ENCODE assay signal across 13 cellular contexts in the genomic region with DNA sequence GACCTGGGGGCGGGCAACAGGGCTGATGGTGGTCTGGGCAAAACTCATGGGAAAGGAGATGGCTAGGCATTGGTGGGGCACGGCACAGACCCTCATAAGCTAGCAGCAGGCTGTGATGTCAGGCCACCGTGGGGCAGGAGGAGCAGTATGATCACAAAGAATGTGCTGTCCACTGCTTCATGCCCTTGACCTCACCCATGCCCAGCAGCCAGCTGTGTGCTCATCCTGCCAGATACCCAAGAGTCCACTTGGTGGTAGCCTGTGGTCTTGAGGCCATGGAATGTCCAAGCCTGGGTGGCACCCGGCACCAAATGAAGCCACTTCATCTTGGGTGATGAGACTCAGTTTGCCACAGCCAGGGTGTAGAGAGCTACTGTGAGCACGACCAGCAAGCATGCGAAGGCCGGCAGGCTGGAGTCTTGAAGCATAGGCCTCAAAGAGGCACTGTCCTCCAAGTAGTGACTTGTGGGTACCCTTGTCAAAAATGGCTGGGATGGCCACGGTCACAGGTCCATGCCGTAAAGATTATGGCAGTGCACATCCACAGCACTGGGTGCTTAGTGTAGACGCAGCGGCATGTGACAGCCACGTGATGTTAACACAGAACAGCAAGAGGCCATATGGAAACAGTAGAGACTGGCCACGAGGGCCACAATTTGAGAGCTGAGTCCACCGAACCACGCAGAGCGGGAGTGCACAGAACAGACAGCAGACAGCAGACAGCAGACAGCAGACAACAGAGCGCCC. TPM values are rescaled to one million over a fixed set of nuclear protein-coding genes. Genes with fewer than 3 reads are reported as not detected.
DNase-seq lines count a peak whose midpoint lies in the region; ATAC-seq, FAIRE-seq and TF ChIP-seq lines count a peak whose summit lies in the region.
"Had no signal": no experiment of that assay in that cellular context is flagged by ENCODE, and none has a peak within 500 bp of the region (broad histone marks: within the 10 kb centered on the region; RNA-seq: fewer than 3 reads in every experiment).

No MANE protein-coding gene starts in this region.

- H3K4me3 Mint-ChIP-seq in astrocyte (ENCODE audit: unreplicated experiment), result peak overlapping the region; percentile 40
- peak overlapping the region; percentile 82 for H3K4me3 Mint-ChIP-seq in natural killer cell

- H2AFZ ChIP-seq in mammary epithelial cell (ENCODE audit: low read depth, low read length) (no peak overlapping the region), astrocyte (ENCODE audit: low read depth, low read length) (no peak overlapping the region)

- ATAC-seq in natural killer cell, result no peak
- ATAC-seq: body of pancreas, right lobe of liver had no signal

- H3K27ac ChIP-seq in breast epithelium (peak overlapping the region; percentile 85 to 93), mammary epithelial cell (ENCODE audit: insufficient read depth, low read depth, low read length) (no peak overlapping the region), astrocyte (ENCODE audit: low read depth, low read length) (no peak overlapping the region)
- H3K27ac ChIP-seq: body of pancreas, right lobe of liver had no signal

- H3K4me2 ChIP-seq in mammary epithelial cell (ENCODE audit: insufficient read depth, low read depth, low read length) (no peak overlapping the region), astrocyte (ENCODE audit: low read length) (peak overlapping the region; percentile 95)

- H3K4me3 ChIP-seq in breast epithelium (peak overlapping the region in 2 of 3 donors; percentile 60 to 74), mammary epithelial cell (replicated peaks in 1 of 3; ENCODE audit: insufficient read depth in 1 of 3, low read depth in 2 of 3, low read length in 3 of 3) (no peak overlapping the region), astrocyte (ENCODE audit: insufficient read depth, low read depth, low read length) (no peak overlapping the region)
- H3K4me3 ChIP-seq: body of pancreas had no signal

- FAIRE-seq in astrocyte (lab: Jason Lieb, UNC), result no peak
- FAIRE-seq: endometrium, G401.6 had no signal

- H3K79me2 ChIP-seq in mammary epithelial cell (ENCODE audit: insufficient read depth, low read length), result no peaks in the 10 kb centered on the region
- peaks cover 9% of the 10 kb centered on the region for H3K79me2 ChIP-seq in astrocyte (ENCODE audit: insufficient read depth, low read length)

- H3K9ac ChIP-seq in mammary epithelial cell (ENCODE audit: insufficient read depth, low read length), result no peak overlapping the region
- H3K9ac ChIP-seq in astrocyte (ENCODE audit: low read length), result no peak overlapping the region

- WGBS in mammary epithelial cell (ENCODE audit: low coverage, missing lambda C conversion rate), result 100% methylated on average over 16 of the region's 17 CpGs

- TF ChIP-seq CTCF in breast epithelium (IDR thresholded peaks at IDR 0.05) (no peak), mammary epithelial cell (conservative IDR thresholded peaks at IDR 0.05 in 1 of 2, IDR thresholded peaks at IDR 0.05 in 1 of 2; ENCODE audit: extremely low read depth in 1 of 2, insufficient read depth in 1 of 2, low read depth in 1 of 2, low read length in 2 of 2) (no peak), astrocyte (IDR thresholded peaks at IDR 0.05; ENCODE audit: insufficient read depth, low read depth, low read length) (no peak), natural killer cell (IDR thresholded peaks at IDR 0.05) (no peak)

- H3K9me3 Mint-ChIP-seq in astrocyte (ENCODE audit: unreplicated experiment), result peaks cover 2% of the 10 kb centered on the region
- no peaks in the 10 kb centered on the region for H3K9me3 Mint-ChIP-seq in natural killer cell

- in situ Hi-C loops in mammary epithelial cell (cut with MboI; ENCODE audit: low sequenced_read_pairs in 2 of 2), result no loop called here

- CTCF ChIA-PET in mammary epithelial cell (lab: Charles Lee; ENCODE audit: low non-redundant PET), result interaction anchor here (0.6 kb wide), 1 partner anchor 16 kb away, joined by 3 read pairs; no protein-coding TSS in a partner anchor

- H3K9me3 ChIP-seq in breast epithelium, result no peaks in the 10 kb centered on the region
- H3K9me3 ChIP-seq in mammary epithelial cell (replicated peaks; ENCODE audit: insufficient read depth, low read length), result no peaks in the 10 kb centered on the region
- H3K9me3 ChIP-seq in astrocyte (ENCODE audit: insufficient read depth, low read depth, low read length), result no peaks in the 10 kb centered on the region
- H3K9me3 ChIP-seq: body of pancreas, right lobe of liver had no signal

- H3K36me3 ChIP-seq in breast epithelium, result no peaks in the 10 kb centered on the region
- H3K36me3 ChIP-seq in mammary epithelial cell (ENCODE audit: insufficient read depth, low read length), result no peaks in the 10 kb centered on the region
- peaks cover 2% of the 10 kb centered on the region for H3K36me3 ChIP-seq in astrocyte (ENCODE audit: insufficient read depth, low read length)
- H3K36me3 ChIP-seq: right lobe of liver had no signal

- TF ChIP-seq POLR2A in breast epithelium (IDR thresholded peaks at IDR 0.05) (no peak), erythroblast (IDR thresholded peaks at IDR 0.05; ENCODE audit: low read length) (no peak)

- peaks cover 3% of the 10 kb centered on the region for H3K36me3 Mint-ChIP-seq in astrocyte (ENCODE audit: low read depth, unreplicated experiment)
- H3K36me3 Mint-ChIP-seq in natural killer cell, result no peaks in the 10 kb centered on the region

- dilution Hi-C loops in mammary epithelial cell (cut with HindIII; ENCODE audit: low sequenced_read_pairs), result no loop called here

- DNase-seq in breast epithelium (ENCODE audit: low spot score in 2 of 2), result peak in 1 of 2 donors; percentile 38
- DNase-seq in mammary epithelial cell, result no peak
- no peak for DNase-seq in astrocyte (ENCODE audit: low read depth)
- DNase-seq in natural killer cell, result no peak
- no peak for DNase-seq in SW 1271 (lab: John Stamatoyannopoulos, UW)
- no peak for DNase-seq in iPS-NIHi7 (ENCODE audit: extremely low spot score)
- DNase-seq in NCI-H69 (lab: John Stamatoyannopoulos, UW), result no peak
- no peak for DNase-seq in erythroblast (lab: John Stamatoyannopoulos, UW)
- DNase-seq: body of pancreas, hippocampal formation had no signal

- H3K4me1 Mint-ChIP-seq in astrocyte (ENCODE audit: low read depth, unreplicated experiment) (peaks cover 10% of the 10 kb centered on the region), natural killer cell (peaks cover 10 to 21% of the 10 kb centered on the region in 2 donors)

- H3K27me3 Mint-ChIP-seq in astrocyte (ENCODE audit: low read depth, unreplicated experiment), result no peaks in the 10 kb centered on the region
- no peaks in the 10 kb centered on the region for H3K27me3 Mint-ChIP-seq in natural killer cell (ENCODE audit: low read depth in 2 of 2)

- peaks cover 5 to 10% of the 10 kb centered on the region in 2 donors for H3K4me1 ChIP-seq in breast epithelium
- H3K4me1 ChIP-seq in mammary epithelial cell (ENCODE audit: insufficient read depth, low read length), result peaks cover 12% of the 10 kb centered on the region
- peaks cover 12% of the 10 kb centered on the region for H3K4me1 ChIP-seq in astrocyte (ENCODE audit: insufficient read depth, low read length)

- H3K27me3 ChIP-seq in breast epithelium (no peaks in the 10 kb centered on the region), mammary epithelial cell (ENCODE audit: insufficient read depth, low read length) (no peaks in the 10 kb centered on the region), astrocyte (ENCODE audit: insufficient read depth, low read length) (no peaks in the 10 kb centered on the region)
- H3K27me3 ChIP-seq: body of pancreas, right lobe of liver had no signal

- intact Hi-C loops in breast epithelium (cut with DNase I; ENCODE audit: low total_unique reads), result no loop called here
- intact Hi-C loops in mammary epithelial cell (cut with micrococcal nuclease), result no loop called here
- intact Hi-C loops in natural killer cell (cut with micrococcal nuclease), result no loop called here

- no TSS peak for BruUV-seq in mammary epithelial cell (replicated peaks; lab: Mats Ljungman, UMichigan)

- H3K27ac Mint-ChIP-seq in astrocyte (ENCODE audit: unreplicated experiment) (peak overlapping the region; percentile 53), natural killer cell (peak overlapping the region; percentile 37 to 60)

- no peaks in the 10 kb centered on the region for H4K20me1 ChIP-seq in mammary epithelial cell (ENCODE audit: insufficient read depth, low read length)
- no peaks in the 10 kb centered on the region for H4K20me1 ChIP-seq in astrocyte (ENCODE audit: insufficient read depth, low read length)

RNA-seq across cellular contexts. Expression of a gene that starts 19.0 kb away (rescaled TPM):
- total RNA-seq in breast epithelium (1 to 10 TPM; 2.9 to 7.6 (median 4.3) TPM), mammary epithelial cell (10 to 100 TPM in 1 of 2 donors, 1 to 10 TPM in 1; 6.3 to 17.2 TPM), astrocyte (14.7 and 15.3 TPM in 2 replicates), natural killer cell (10 to 100 TPM; 13.5 to 16.6 (median 15.1) TPM)
- 3.7 TPM for polyA plus RNA-seq in mammary epithelial cell
- polyA minus RNA-seq in mammary epithelial cell, result 20.9 TPM

RNA-seq across cellular contexts. Expression of a gene that starts 19.1 kb away (rescaled TPM):
- total RNA-seq in breast epithelium (10 to 100 TPM; 29.5 to 38.7 (median 34.2) TPM), mammary epithelial cell (10 to 100 TPM; 36.7 to 43.5 TPM), astrocyte (60.6 and 65.5 TPM in 2 replicates), natural killer cell (10 to 100 TPM in 2 of 3 donors, 1 to 10 TPM in 1; 9.7 to 14.5 (median 13.2) TPM)
- 25.0 TPM for polyA plus RNA-seq in mammary epithelial cell
- polyA minus RNA-seq in mammary epithelial cell, result 35.6 TPM

Comparison
In these comparisons a context has a peak if more than half of its experiments do, and no peak if none do; other contexts are left out.
1. H3K27ac ChIP-seq: peak in breast epithelium (2 of 2); none in mammary epithelial cell (single experiment) and astrocyte (single experiment).
2. H3K4me3 ChIP-seq: peak in breast epithelium (2 of 3); none in mammary epithelial cell (0 of 3) and astrocyte (single experiment).